In the genomic region with DNA sequence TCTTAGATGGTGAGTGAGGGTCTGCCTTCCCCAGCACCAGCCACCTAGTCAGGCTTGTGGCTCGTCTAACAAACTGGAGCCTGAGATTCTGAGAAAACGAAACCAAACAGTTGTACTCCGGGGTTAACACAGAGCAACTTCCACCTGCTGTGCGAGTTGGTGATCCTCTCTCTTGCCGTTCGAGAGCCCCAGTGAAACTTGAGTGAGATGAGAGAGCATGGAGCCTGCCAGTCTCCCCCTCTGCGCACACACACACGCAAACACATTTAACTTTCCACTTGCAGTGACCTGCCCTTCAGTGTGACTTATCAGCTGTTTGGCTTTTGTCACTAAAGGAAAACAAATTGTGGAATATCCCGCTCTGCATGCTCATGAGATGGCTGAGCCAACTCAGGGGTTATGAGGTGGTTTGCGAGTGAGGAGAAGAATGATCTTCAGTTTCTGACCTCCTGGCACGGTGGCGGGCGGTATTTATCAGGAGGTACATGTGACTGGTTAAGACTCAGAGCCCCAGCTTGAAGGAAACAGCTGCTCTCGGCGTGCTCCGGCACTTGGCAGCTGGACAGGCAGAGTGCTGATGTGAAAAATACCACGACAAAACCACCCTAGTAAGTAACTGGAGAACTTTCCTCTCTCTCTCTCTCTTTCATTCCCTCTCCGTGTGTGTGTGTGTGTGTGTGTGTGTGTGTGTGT, we compare ENCODE assay signal across 8 cellular contexts. TPM values are rescaled to one million over a fixed set of nuclear protein-coding genes. Genes with fewer than 3 reads are reported as not detected.
DNase-seq lines count a peak whose midpoint lies in the region; ATAC-seq and TF ChIP-seq lines count a peak whose summit lies in the region.

A gene with protein sequence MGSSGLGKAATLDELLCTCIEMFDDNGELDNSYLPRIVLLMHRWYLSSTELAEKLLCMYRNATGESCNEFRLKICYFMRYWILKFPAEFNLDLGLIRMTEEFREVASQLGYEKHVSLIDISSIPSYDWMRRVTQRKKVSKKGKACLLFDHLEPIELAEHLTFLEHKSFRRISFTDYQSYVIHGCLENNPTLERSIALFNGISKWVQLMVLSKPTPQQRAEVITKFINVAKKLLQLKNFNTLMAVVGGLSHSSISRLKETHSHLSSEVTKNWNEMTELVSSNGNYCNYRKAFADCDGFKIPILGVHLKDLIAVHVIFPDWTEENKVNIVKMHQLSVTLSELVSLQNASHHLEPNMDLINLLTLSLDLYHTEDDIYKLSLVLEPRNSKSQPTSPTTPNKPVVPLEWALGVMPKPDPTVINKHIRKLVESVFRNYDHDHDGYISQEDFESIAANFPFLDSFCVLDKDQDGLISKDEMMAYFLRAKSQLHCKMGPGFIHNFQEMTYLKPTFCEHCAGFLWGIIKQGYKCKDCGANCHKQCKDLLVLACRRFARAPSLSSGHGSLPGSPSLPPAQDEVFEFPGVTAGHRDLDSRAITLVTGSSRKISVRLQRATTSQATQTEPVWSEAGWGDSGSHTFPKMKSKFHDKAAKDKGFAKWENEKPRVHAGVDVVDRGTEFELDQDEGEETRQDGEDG (plus strand): TSS at position 550 of the 693 bp plus-strand sequence. CDS start 38,488 bp downstream, outside the sequence.

- WGBS in esophagus muscularis mucosa = under 1% methylated on average over 15 of the region's 18 CpGs

- peak within 1 kb of the TSS; percentile 96 to 100 (median 98) for H3K27ac Mint-ChIP-seq in CD4-positive, alpha-beta memory T cell

- H3K36me3 Mint-ChIP-seq in CD4-positive, alpha-beta memory T cell = peaks cover 4 to 14% of the 10 kb centered on the region in 2 donors
- H3K36me3 Mint-ChIP-seq in activated T-cell treated with anti-CD3 and anti-CD28 coated beads, Interleukin-2, amount 50 U/mL, for 4 hours (ENCODE audit: insufficient read depth) = no peaks in the 10 kb centered on the region

- H3K4me3 ChIP-seq in CD4-positive, alpha-beta memory T cell (ENCODE audit: low read length in 2 of 2) = peak within 1 kb of the TSS; percentile 91 to 94
- peak within 1 kb of the TSS; percentile 87 for H3K4me3 ChIP-seq in OCI-LY3 (ENCODE audit: low read length)
- peak within 1 kb of the TSS; percentile 62 to 75 (median 68) for H3K4me3 ChIP-seq in esophagus muscularis mucosa
- peak within 1 kb of the TSS; percentile 87 to 90 for H3K4me3 ChIP-seq in muscle layer of duodenum (ENCODE audit: low read depth in 1 of 2, low read length in 2 of 2)

- H3K36me3 ChIP-seq in CD4-positive, alpha-beta memory T cell (ENCODE audit: insufficient read depth, low read length) = no peaks in the 10 kb centered on the region
- peaks cover 26% of the 10 kb centered on the region for H3K36me3 ChIP-seq in OCI-LY3 (replicated peaks; ENCODE audit: low read depth, low read length)
- no peaks in the 10 kb centered on the region for H3K36me3 ChIP-seq in esophagus muscularis mucosa
- no peaks in the 10 kb centered on the region for H3K36me3 ChIP-seq in muscle layer of duodenum (ENCODE audit: control insufficient read depth in 1 of 2, insufficient read depth in 2 of 2, low read length in 2 of 2)

- intact Hi-C loops in CD4-positive, alpha-beta memory T cell (cut with micrococcal nuclease) = loop anchor here (2.0 to 5.0 kb wide), 2 partner anchors 847 to 1199 kb away; a partner anchor contains a TSS
- intact Hi-C loops in esophagus muscularis mucosa (cut with DNase I) = loop anchor here (5.0 kb wide), 1 partner anchor 106 kb away; no protein-coding TSS in a partner anchor

- TF ChIP-seq CTCF in OCI-LY3 (IDR thresholded peaks at IDR 0.05; ENCODE audit: low read depth, low read length) = no peak
- TF ChIP-seq CTCF in esophagus muscularis mucosa (IDR thresholded peaks at IDR 0.05) = no peak

- peak within 1 kb of the TSS; percentile 100 for H3K9ac ChIP-seq in OCI-LY3 (ENCODE audit: low read length)

- H3K9me3 Mint-ChIP-seq in CD4-positive, alpha-beta memory T cell = no peaks in the 10 kb centered on the region
- H3K9me3 Mint-ChIP-seq in activated T-cell treated with anti-CD3 and anti-CD28 coated beads, Interleukin-2, amount 50 U/mL, for 4 hours = no peaks in the 10 kb centered on the region

- H3K4me1 Mint-ChIP-seq in CD4-positive, alpha-beta memory T cell = peaks cover 19 to 58% (median 31%) of the 10 kb centered on the region in 4 donors
- H3K4me1 Mint-ChIP-seq in activated T-cell treated with anti-CD3 and anti-CD28 coated beads, Interleukin-2, amount 50 U/mL, for 4 hours (ENCODE audit: low read depth) = peaks cover 42% of the 10 kb centered on the region

- CTCF ChIA-PET in CD4-positive, alpha-beta memory T cell (lab: Charles Lee; ENCODE audit: partially characterized antibody) = interaction anchor here (0.6 to 3.2 kb wide), 21 partner anchors 8 to 127 kb away, joined by 3 to 36 read pairs (median 5); a partner anchor contains a TSS

- peak in 4 of 5 donors; percentile 79 to 84 (median 82) for DNase-seq in CD4-positive, alpha-beta memory T cell
- DNase-seq in activated T-cell treated with anti-CD3 and anti-CD28 coated beads, Interleukin-2, amount 50 U/mL, for 4 hours = peak; percentile 49
- peak; percentile 96 for DNase-seq in esophagus muscularis mucosa (ENCODE audit: extremely low spot score)
- DNase-seq in stimulated activated CD8-positive, alpha-beta memory T cell treated with anti-CD3 and anti-CD28 coated beads, Interleukin-7, amount 100 ng/mL, for 24 hours (ENCODE audit: low read depth) = peak; percentile 23

- no peaks in the 10 kb centered on the region for H4K20me1 ChIP-seq in OCI-LY3 (ENCODE audit: insufficient read depth, low read length)

- TF ChIP-seq EP300 in esophagus muscularis mucosa (IDR thresholded peaks at IDR 0.05) = no peak

- peaks cover 56% of the 10 kb centered on the region for H3K79me2 ChIP-seq in OCI-LY3 (ENCODE audit: low read length)

- peaks cover 25% of the 10 kb centered on the region for H3K4me1 ChIP-seq in CD4-positive, alpha-beta memory T cell (ENCODE audit: insufficient read depth, low read length)
- H3K4me1 ChIP-seq in OCI-LY3 (ENCODE audit: low read length) (peaks cover 56% of the 10 kb centered on the region), esophagus muscularis mucosa (peaks cover 21 to 29% (median 26%) of the 10 kb centered on the region in 4 donors), muscle layer of duodenum (ENCODE audit: control insufficient read depth in 1 of 2, insufficient read depth in 2 of 2, low read length in 2 of 2) (peaks cover 4 to 7% of the 10 kb centered on the region in 2 donors)

- POLR2A ChIA-PET in CD4-positive, alpha-beta memory T cell (lab: Charles Lee; ENCODE audit: partially characterized antibody) = interaction anchor here (0.7 to 3.2 kb wide), 11 partner anchors 9 to 1311 kb away, joined by 4 to 50 read pairs (median 4); a partner anchor contains a TSS

- no peaks in the 10 kb centered on the region for H3K27me3 Mint-ChIP-seq in CD4-positive, alpha-beta memory T cell
- H3K27me3 Mint-ChIP-seq in activated T-cell treated with anti-CD3 and anti-CD28 coated beads, Interleukin-2, amount 50 U/mL, for 4 hours (ENCODE audit: low read depth) = peaks cover 3% of the 10 kb centered on the region

- H3K27ac ChIP-seq in CD4-positive, alpha-beta memory T cell (ENCODE audit: low read depth, low read length) = peak within 1 kb of the TSS; percentile 76
- peak within 1 kb of the TSS; percentile 97 for H3K27ac ChIP-seq in OCI-LY3 (ENCODE audit: low read length)
- H3K27ac ChIP-seq in esophagus muscularis mucosa (replicated peaks in 1 of 4) = peak within 1 kb of the TSS; percentile 85 to 91 (median 88)
- H3K27ac ChIP-seq in muscle layer of duodenum (ENCODE audit: low read length) = peak within 1 kb of the TSS; percentile 92

- ATAC-seq in GM19397 (IDR thresholded peaks at IDR 0.05; ENCODE audit: unreplicated experiment) = peak; percentile 55
- peak; percentile 29 for ATAC-seq in HG03558 (IDR thresholded peaks at IDR 0.05; ENCODE audit: extremely low read depth, unreplicated experiment)
- ATAC-seq in activated T-cell treated with anti-CD3 and anti-CD28 coated beads, Interleukin-2, amount 50 U/mL, for 4 hours = peak; percentile 73 to 77

- no peaks in the 10 kb centered on the region for H3K9me3 ChIP-seq in CD4-positive, alpha-beta memory T cell (ENCODE audit: control insufficient read depth in 1 of 2, low read length in 2 of 2)
- H3K9me3 ChIP-seq in OCI-LY3 (ENCODE audit: insufficient read depth, low read length) (peaks cover 5% of the 10 kb centered on the region; the same call in 1 of the 2 replicates), esophagus muscularis mucosa (no peaks in the 10 kb centered on the region), muscle layer of duodenum (ENCODE audit: control insufficient read depth in 1 of 2, low read length in 2 of 2) (no peaks in the 10 kb centered on the region)

- H3K27me3 ChIP-seq in CD4-positive, alpha-beta memory T cell (ENCODE audit: insufficient read depth, low read length) = no peaks in the 10 kb centered on the region
- H3K27me3 ChIP-seq in OCI-LY3 (ENCODE audit: low read depth, low read length) (no peaks in the 10 kb centered on the region), esophagus muscularis mucosa (no peaks in the 10 kb centered on the region), muscle layer of duodenum (ENCODE audit: low read depth, low read length) (no peaks in the 10 kb centered on the region)

- no peak within 1 kb of the TSS for H2AFZ ChIP-seq in OCI-LY3 (ENCODE audit: low read depth, low read length)

- peak within 1 kb of the TSS; percentile 96 for H3K4me2 ChIP-seq in OCI-LY3 (ENCODE audit: low read length)

- no peak for TF ChIP-seq POLR2A in esophagus muscularis mucosa (IDR thresholded peaks at IDR 0.05; ENCODE audit: low read depth)

- peak within 1 kb of the TSS; percentile 93 to 99 (median 96) for H3K4me3 Mint-ChIP-seq in CD4-positive, alpha-beta memory T cell
- H3K4me3 Mint-ChIP-seq in activated T-cell treated with anti-CD3 and anti-CD28 coated beads, Interleukin-2, amount 50 U/mL, for 4 hours = peak within 1 kb of the TSS; percentile 88

RNA-seq across cellular contexts. Expression of the gene that starts here (rescaled TPM):
- total RNA-seq in CD4-positive, alpha-beta memory T cell = 1 to 10 TPM; 2.2 to 3.9 TPM
- polyA plus RNA-seq in CD4-positive, alpha-beta memory T cell = 1 to 10 TPM; 3.1 to 3.4 TPM
- total RNA-seq in activated T-cell treated with anti-CD3 and anti-CD28 coated beads, Interleukin-2, amount 50 U/mL, for 4 hours = 1 to 10 TPM; 2.4 to 4.1 (median 2.8) TPM
- 10 to 100 TPM in 1 of 4 donors, 1 to 10 TPM in 3; 3.7 to 10.6 (median 6.7) TPM for total RNA-seq in esophagus muscularis mucosa

Comparison
In these comparisons a context has a peak if more than half of its experiments do, and no peak if none do; other contexts are left out.
1. Peak in every context shown above with its lines: DNase-seq, ATAC-seq, H3K4me3 ChIP-seq and H3K27ac ChIP-seq.
2. DNase-seq: peak in every context shown above with its lines; median percentile 96 in esophagus muscularis mucosa; 82 in CD4-positive, alpha-beta memory T cell; 49 in activated T-cell treated with anti-CD3 and anti-CD28 coated beads, Interleukin-2, amount 50 U/mL, for 4 hours; 23 in stimulated activated CD8-positive, alpha-beta memory T cell treated with anti-CD3 and anti-CD28 coated beads, Interleukin-7, amount 100 ng/mL, for 24 hours.